Comparison of ENCODE assay signal across 33 cellular contexts in genomic region chr5:56749842-56750241, GRCh38.
"Had no signal": no experiment of that assay in that cellular context is flagged by ENCODE, and none has a peak within 500 bp of the region (broad histone marks: within the 10 kb centered on the region; RNA-seq: fewer than 3 reads in every experiment).

No MANE protein-coding gene starts in this region.

- H3K4me3 Mint-ChIP-seq: activated CD4-positive, alpha-beta memory T cell treated with anti-CD3 and anti-CD28 coated beads, Interleukin-2, amount 10 ng/mL, durations not matched to agents 7 days and 5 days; activated CD4-positive, alpha-beta T cell treated with anti-CD3 and anti-CD28 coated beads for 36 hours; activated CD4-positive, alpha-beta T cell treated with anti-CD3 and anti-CD28 coated beads, Interleukin-2, amount 10 ng/mL, durations not matched to agents 7 days and 5 days; activated CD8-positive, alpha-beta memory T cell treated with anti-CD3 and anti-CD28 coated beads, Interleukin-2, amount 10 ng/mL, durations not matched to agents 7 days and 5 days; activated CD8-positive, alpha-beta T cell treated with anti-CD3 and anti-CD28 coated beads, Interleukin-2, amount 10 ng/mL, durations not matched to agents 7 days and 5 days; activated naive CD4-positive, alpha-beta T cell treated with anti-CD3 and anti-CD28 coated beads for 36 hours; activated naive CD8-positive, alpha-beta T cell treated with anti-CD3 and anti-CD28 coated beads for 36 hours; activated T-cell treated with anti-CD3 and anti-CD28 coated beads, Interleukin-2, amount 50 U/mL, for 24 hours; T-helper 1 cell treated with Interleukin-12 subunit alpha and Interleukin-12 subunit beta and Interleukin-4 antibody, amounts not matched to agents 30 μg/mL and 1 μg/mL, for 36 hours; T-helper 2 cell treated with Interferon-gamma antibody and Interleukin-4, amounts not matched to agents 5 μg/mL and 100 μg/mL, for 36 hours had no signal

- H3K4me3 ChIP-seq: adrenal gland, body of pancreas, breast epithelium had no signal

- H3K27ac ChIP-seq: adrenal gland, body of pancreas, brain microvascular endothelial cell, breast epithelium, VCaP had no signal

- H3K27ac Mint-ChIP-seq: activated CD4-positive, alpha-beta memory T cell treated with anti-CD3 and anti-CD28 coated beads, Interleukin-2, amount 10 ng/mL, durations not matched to agents 7 days and 5 days; activated CD4-positive, alpha-beta T cell treated with anti-CD3 and anti-CD28 coated beads for 36 hours; activated CD4-positive, alpha-beta T cell treated with anti-CD3 and anti-CD28 coated beads, Interleukin-2, amount 10 ng/mL, durations not matched to agents 7 days and 5 days; activated CD8-positive, alpha-beta memory T cell treated with anti-CD3 and anti-CD28 coated beads, Interleukin-2, amount 10 ng/mL, durations not matched to agents 7 days and 5 days; activated CD8-positive, alpha-beta T cell treated with anti-CD3 and anti-CD28 coated beads, Interleukin-2, amount 10 ng/mL, durations not matched to agents 7 days and 5 days; activated naive CD4-positive, alpha-beta T cell treated with anti-CD3 and anti-CD28 coated beads for 36 hours; activated naive CD4-positive, alpha-beta T cell treated with anti-CD3 and anti-CD28 coated beads, Interleukin-2, amount 50 U/mL, for 72 hours; activated naive CD8-positive, alpha-beta T cell treated with anti-CD3 and anti-CD28 coated beads for 36 hours; activated T-cell treated with anti-CD3 and anti-CD28 coated beads, Interleukin-2, amount 50 U/mL, for 24 hours; activated T-helper 2 cell treated with anti-CD3 and anti-CD28 coated beads, Interferon-gamma antibody, Interleukin-2, Interleukin-4, amounts not matched to agents 10 μg/mL and 5 μg/mL and 100 μg/mL, durations not matched to agents 14 hours and 24 hours and 36 hours; T-helper 1 cell treated with Interleukin-12 subunit alpha and Interleukin-12 subunit beta and Interleukin-4 antibody, amounts not matched to agents 30 μg/mL and 1 μg/mL, for 36 hours; T-helper 2 cell treated with Interferon-gamma antibody and Interleukin-4, amounts not matched to agents 5 μg/mL and 100 μg/mL, for 36 hours had no signal

- H3K9me3 ChIP-seq: adrenal gland, body of pancreas had no signal

- H3K27me3 Mint-ChIP-seq: activated CD4-positive, alpha-beta T cell treated with anti-CD3 and anti-CD28 coated beads for 36 hours; activated CD4-positive, alpha-beta T cell treated with anti-CD3 and anti-CD28 coated beads, Interleukin-2, amount 10 ng/mL, durations not matched to agents 7 days and 5 days; activated naive CD8-positive, alpha-beta T cell treated with anti-CD3 and anti-CD28 coated beads for 36 hours; activated T-cell treated with anti-CD3 and anti-CD28 coated beads, Interleukin-2, amount 50 U/mL, for 24 hours had no signal

- H3K4me1 ChIP-seq: adrenal gland, body of pancreas, breast epithelium had no signal

- H3K36me3 ChIP-seq: adrenal gland, brain microvascular endothelial cell, breast epithelium had no signal

- H3K36me3 Mint-ChIP-seq: activated naive CD8-positive, alpha-beta T cell treated with anti-CD3 and anti-CD28 coated beads for 36 hours had no signal

- H3K9me3 Mint-ChIP-seq: activated naive CD4-positive, alpha-beta T cell treated with anti-CD3 and anti-CD28 coated beads for 36 hours; activated naive CD8-positive, alpha-beta T cell treated with anti-CD3 and anti-CD28 coated beads for 36 hours had no signal

- H3K4me1 Mint-ChIP-seq: activated CD4-positive, alpha-beta memory T cell treated with anti-CD3 and anti-CD28 coated beads, Interleukin-2, amount 10 ng/mL, durations not matched to agents 7 days and 5 days; activated CD4-positive, alpha-beta T cell treated with anti-CD3 and anti-CD28 coated beads for 36 hours; activated CD4-positive, alpha-beta T cell treated with anti-CD3 and anti-CD28 coated beads, Interleukin-2, amount 10 ng/mL, durations not matched to agents 7 days and 5 days; activated CD8-positive, alpha-beta memory T cell treated with anti-CD3 and anti-CD28 coated beads, Interleukin-2, amount 10 ng/mL, durations not matched to agents 7 days and 5 days; activated naive CD8-positive, alpha-beta T cell treated with anti-CD3 and anti-CD28 coated beads for 36 hours had no signal

- DNase-seq: activated CD4-positive, alpha-beta memory T cell treated with anti-CD3 and anti-CD28 coated beads, Interleukin-2, amount 10 ng/mL, durations not matched to agents 7 days and 5 days; activated CD4-positive, alpha-beta T cell treated with anti-CD3 and anti-CD28 coated beads for 1 hour; activated CD4-positive, alpha-beta T cell treated with anti-CD3 and anti-CD28 coated beads for 36 hours; activated CD4-positive, alpha-beta T cell treated with anti-CD3 and anti-CD28 coated beads for 48 hours; activated CD4-positive, alpha-beta T cell treated with anti-CD3 and anti-CD28 coated beads, Interleukin-2, amount 10 ng/mL, durations not matched to agents 7 days and 5 days; activated CD4-positive, alpha-beta T cell treated with anti-CD3 and anti-CD28 coated beads, Interleukin-2, amount 50 U/mL, for 48 hours; activated CD4-positive, CD25-positive, alpha-beta regulatory T cell; activated CD8-positive, alpha-beta memory T cell treated with anti-CD3 and anti-CD28 coated beads for 24 hours; activated CD8-positive, alpha-beta memory T cell treated with anti-CD3 and anti-CD28 coated beads, Interleukin-2, amount 10 ng/mL, durations not matched to agents 7 days and 5 days; activated CD8-positive, alpha-beta memory T cell treated with anti-CD3 and anti-CD28 coated beads, Interleukin-2, amount 50 U/mL, for 48 hours; activated CD8-positive, alpha-beta T cell treated with anti-CD3 and anti-CD28 coated beads, Interleukin-2, amount 10 ng/mL, durations not matched to agents 7 days and 5 days; activated effector memory CD4-positive, alpha-beta T cell treated with Interleukin-2 at 50 U/mL for 16 hours; activated gamma-delta T cell; activated naive CD4-positive, alpha-beta T cell treated with anti-CD3 and anti-CD28 coated beads for 36 hours; activated naive CD4-positive, alpha-beta T cell treated with anti-CD3 and anti-CD28 coated beads, Interleukin-2, amount 50 U/mL, for 16 hours; activated naive CD8-positive, alpha-beta T cell treated with anti-CD3 and anti-CD28 coated beads for 36 hours; activated T-cell treated with anti-CD3 and anti-CD28 coated beads, Interleukin-2, amount 50 U/mL, for 24 hours; activated T-cell treated with anti-CD3 and anti-CD28 coated beads, Interleukin-2, amount 50 U/mL, for 48 hours; adrenal gland; amniotic stem cell; aorta; body of pancreas; brain microvascular endothelial cell; central memory CD4-positive, alpha-beta T cell; T-helper 2 cell; T-helper 9 cell had no signal

- ATAC-seq: activated CD4-positive, alpha-beta T cell treated with anti-CD3 and anti-CD28 coated beads for 36 hours; activated CD4-positive, CD25-positive, alpha-beta regulatory T cell treated with anti-CD3 and anti-CD28 coated beads, Interleukin-2, amount 50 U/mL, for 24 hours; activated CD8-positive, alpha-beta memory T cell treated with anti-CD3 and anti-CD28 coated beads, Interleukin-2, amount 10 ng/mL, durations not matched to agents 7 days and 5 days; activated CD8-positive, alpha-beta T cell treated with anti-CD3 and anti-CD28 coated beads, Interleukin-2, amount 10 ng/mL, durations not matched to agents 7 days and 5 days; activated naive CD4-positive, alpha-beta T cell treated with anti-CD3 and anti-CD28 coated beads, Interleukin-2, amount 50 U/mL, for 72 hours; body of pancreas had no signal

- H3K27me3 ChIP-seq: adrenal gland, body of pancreas, brain microvascular endothelial cell, breast epithelium had no signal
